In the genomic region with DNA sequence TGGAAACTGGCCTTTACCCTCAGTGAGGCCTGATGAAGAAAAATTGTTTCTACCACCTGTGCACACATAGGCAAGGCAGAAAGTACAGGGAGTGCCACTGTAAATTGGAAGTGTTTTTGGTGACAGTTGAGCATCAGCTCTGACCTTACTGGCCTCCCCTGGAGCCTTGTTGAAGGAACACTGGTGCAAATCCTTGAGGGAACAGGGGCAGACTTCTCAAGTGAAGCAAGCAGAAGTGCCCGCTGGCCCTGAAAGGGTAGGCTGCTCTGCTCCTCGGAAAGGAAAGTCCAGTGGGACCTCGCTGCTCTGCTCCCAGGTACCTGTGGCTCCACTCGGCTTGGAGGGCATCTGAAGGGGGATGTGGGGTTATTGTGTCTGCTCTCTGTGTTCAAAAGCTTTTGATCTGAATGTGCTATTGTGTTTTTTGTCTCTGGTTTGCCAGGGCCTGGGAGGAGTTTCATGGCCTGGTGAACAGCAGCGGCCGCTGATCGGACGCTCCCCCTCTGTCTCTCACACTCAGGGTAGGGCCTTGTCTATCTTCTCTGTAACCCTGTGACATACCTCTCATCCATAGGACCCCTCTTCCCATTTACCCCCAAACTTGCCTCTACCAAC, we compare ENCODE assay signal across 30 cellular contexts. TPM values are rescaled to one million over a fixed set of nuclear protein-coding genes. Genes with fewer than 3 reads are reported as not detected.
DNase-seq lines count a peak whose midpoint lies in the region; ATAC-seq and TF ChIP-seq lines count a peak whose summit lies in the region.
"Had no signal": no experiment of that assay in that cellular context is flagged by ENCODE, and none has a peak within 500 bp of the region (broad histone marks: within the 10 kb centered on the region; RNA-seq: fewer than 3 reads in every experiment).

No MANE protein-coding gene starts in this region.

- TF ChIP-seq CTCF in thyroid gland (IDR thresholded peaks at IDR 0.05): no peak
- no peak for TF ChIP-seq CTCF in GM13977 (IDR thresholded peaks at IDR 0.05; ENCODE audit: extremely low read depth, insufficient read depth, missing control alignments)

- ATAC-seq in T-helper 17 cell: no peak
- ATAC-seq in left lobe of liver: peak; percentile 4
- no peak for ATAC-seq in left ventricle myocardium superior
- ATAC-seq: CD8-positive, alpha-beta T cell; esophagus mucosa; gastroesophageal sphincter; stimulated activated memory B cell treated with anti-CD40 and anti-IgM and Interleukin-4, amounts not matched to agents 10 μg/mL and 1 μg/mL and 100 μg/mL, for 72 hours; WTC11 had no signal

- peaks cover 12 to 28% of the 10 kb centered on the region in 2 donors for H3K4me1 ChIP-seq in thyroid gland
- H3K4me1 ChIP-seq: gastroesophageal sphincter, Peyer's patch had no signal

- WGBS in thyroid gland, 2 donors: 27 to 34% methylated on average over 7 to 8 of the region's 8 CpGs

- H3K27me3 ChIP-seq in thyroid gland: no peaks in the 10 kb centered on the region
- H3K27me3 ChIP-seq: gastroesophageal sphincter, neutrophil, Peyer's patch, upper lobe of left lung had no signal

- no peaks in the 10 kb centered on the region for H3K9me3 ChIP-seq in T-helper 17 cell (ENCODE audit: control insufficient read depth, low read length, poor library complexity, severe bottlenecking)
- no peaks in the 10 kb centered on the region for H3K9me3 ChIP-seq in thyroid gland
- H3K9me3 ChIP-seq: gastroesophageal sphincter, neutrophil, Peyer's patch, upper lobe of left lung had no signal

- peak overlapping the region; percentile 63 for H3K27ac Mint-ChIP-seq in T-helper 17 cell
- H3K27ac Mint-ChIP-seq: activated CD4-positive, alpha-beta memory T cell treated with anti-CD3 and anti-CD28 coated beads for 36 hours; CD8-positive, alpha-beta T cell; mesothelial cell of epicardium; stimulated activated memory B cell treated with anti-CD40 and anti-IgM and Interleukin-4, amounts not matched to agents 10 μg/mL and 1 μg/mL and 100 μg/mL, for 72 hours; T-helper 2 cell treated with Interferon-gamma antibody and Interleukin-4, amounts not matched to agents 5 μg/mL and 100 μg/mL, for 36 hours; WTC11 had no signal

- in situ Hi-C loops in GM13977 (cut with MboI; ENCODE audit: low pct_unique_long_range_greater_than_20kb, low sequenced_read_pairs, unreplicated experiment): no loop called here

- H3K4me3 Mint-ChIP-seq in T-helper 17 cell: no peak overlapping the region
- H3K4me3 Mint-ChIP-seq: activated CD4-positive, alpha-beta memory T cell treated with anti-CD3 and anti-CD28 coated beads for 36 hours; CD8-positive, alpha-beta T cell; mesothelial cell of epicardium; stimulated activated memory B cell treated with anti-CD40 and anti-IgM and Interleukin-4, amounts not matched to agents 10 μg/mL and 1 μg/mL and 100 μg/mL, for 72 hours; T-helper 2 cell treated with Interferon-gamma antibody and Interleukin-4, amounts not matched to agents 5 μg/mL and 100 μg/mL, for 36 hours; WTC11 had no signal

- H3K27me3 Mint-ChIP-seq in T-helper 17 cell: no peaks in the 10 kb centered on the region
- H3K27me3 Mint-ChIP-seq: activated CD4-positive, alpha-beta memory T cell treated with anti-CD3 and anti-CD28 coated beads for 36 hours; stimulated activated memory B cell treated with anti-CD40 and anti-IgM and Interleukin-4, amounts not matched to agents 10 μg/mL and 1 μg/mL and 100 μg/mL, for 72 hours had no signal

- intact Hi-C loops in thyroid gland (cut with DNase I) (no loop called here), left ventricle myocardium superior (cut with micrococcal nuclease) (no loop called here)

- peak in 1 of 2 donors; percentile 22 for TF ChIP-seq POLR2A in thyroid gland (IDR thresholded peaks at IDR 0.05)

- peaks cover 10% of the 10 kb centered on the region for H3K36me3 Mint-ChIP-seq in T-helper 17 cell (ENCODE audit: low read depth)

- H3K4me1 Mint-ChIP-seq in T-helper 17 cell: peaks cover 4% of the 10 kb centered on the region
- H3K4me1 Mint-ChIP-seq: stimulated activated memory B cell treated with anti-CD40 and anti-IgM and Interleukin-4, amounts not matched to agents 10 μg/mL and 1 μg/mL and 100 μg/mL, for 72 hours; WTC11 had no signal

- H3K27ac ChIP-seq in thyroid gland: peak overlapping the region; percentile 35 to 63 (median 53)
- H3K27ac ChIP-seq: gastroesophageal sphincter, neutrophil, upper lobe of left lung had no signal

- H3K36me3 ChIP-seq in thyroid gland: peaks cover 9 to 12% of the 10 kb centered on the region in 2 donors

- no peak overlapping the region for H3K4me3 ChIP-seq in thyroid gland (replicated peaks in 1 of 3)
- H3K4me3 ChIP-seq: gastroesophageal sphincter, Peyer's patch, upper lobe of left lung had no signal

- DNase-seq in T-helper 17 cell (no peak), left lobe of liver (ENCODE audit: low spot score) (no peak), pons (ENCODE audit: low spot score) (peak; percentile 77), thyroid gland (peak; percentile 73 to 77), GM13977 (ENCODE audit: low spot score) (no peak), left ventricle myocardium superior (no peak)
- no peak for DNase-seq in effector CD4-positive, alpha-beta T cell
- DNase-seq: activated CD4-positive, alpha-beta memory T cell treated with anti-CD3 and anti-CD28 coated beads for 36 hours; activated effector memory CD4-positive, alpha-beta T cell treated with anti-CD3 and anti-CD28 coated beads, Interleukin-2, amount 50 U/mL, for 16 hours; CD8-positive, alpha-beta T cell; DMS79; Karpas-422; NCI-H1092; NCI-H2081; NCI-H446 treated with DMSO at 0.1 percent for 48 hours; NK-92 treated with Interleukin-12 subunit alpha and Interleukin-12 subunit beta, amount 100 ng/mL, for 24 hours; Peyer's patch; retina; upper lobe of left lung had no signal

RNA-seq across cellular contexts. Expression of a gene that starts 23.4 kb away (rescaled TPM):
- 10 to 100 TPM; 52.1 to 58.8 TPM for total RNA-seq in T-helper 17 cell
- 37.4 TPM for total RNA-seq in left lobe of liver
- total RNA-seq in thyroid gland: 10 to 100 TPM; 50.7 to 59.6 (median 54.4) TPM
- 40.7 TPM for total RNA-seq in left ventricle myocardium superior

RNA-seq across cellular contexts. Expression of a gene that starts 23.6 kb away (rescaled TPM):
- total RNA-seq in T-helper 17 cell (10 to 100 TPM; 14.6 to 17.2 TPM), left lobe of liver (1.3 TPM), thyroid gland (10 to 100 TPM in 1 of 4 donors, 1 to 10 TPM in 3; 6.7 to 11.6 (median 6.9) TPM), left ventricle myocardium superior (1.7 TPM)

RNA-seq across cellular contexts. Expression of a gene that starts 34.4 kb away (rescaled TPM):
- not detected for total RNA-seq in T-helper 17 cell
- total RNA-seq in left lobe of liver: not detected
- total RNA-seq in thyroid gland: not detected
- total RNA-seq in left ventricle myocardium superior: not detected
- total RNA-seq: activated CD4-positive, alpha-beta memory T cell treated with anti-CD3 and anti-CD28 coated beads for 36 hours; cardiac septum; CD8-positive, alpha-beta T cell; esophagus mucosa; gastroesophageal sphincter; H1; HT1080; kidney epithelial cell; mesothelial cell of epicardium; Peyer's patch; upper lobe of left lung had no signal

RNA-seq across cellular contexts. Expression of a gene that starts 48.0 kb away (rescaled TPM):
- not detected for total RNA-seq in T-helper 17 cell
- not detected for total RNA-seq in left lobe of liver
- not detected for total RNA-seq in thyroid gland
- total RNA-seq in left ventricle myocardium superior: not detected
- total RNA-seq: activated CD4-positive, alpha-beta memory T cell treated with anti-CD3 and anti-CD28 coated beads for 36 hours; CD8-positive, alpha-beta T cell; esophagus mucosa; gastroesophageal sphincter; H1; HT1080; kidney epithelial cell; mesothelial cell of epicardium; Peyer's patch; upper lobe of left lung; WTC11 had no signal

RNA-seq across cellular contexts. Expression of a gene that starts 53.7 kb away (rescaled TPM):
- total RNA-seq in T-helper 17 cell (not detected), left lobe of liver (not detected), thyroid gland (not detected), left ventricle myocardium superior (0.15 TPM)
- total RNA-seq: activated CD4-positive, alpha-beta memory T cell treated with anti-CD3 and anti-CD28 coated beads for 36 hours; cardiac septum; CD8-positive, alpha-beta T cell; esophagus mucosa; gastroesophageal sphincter; H1; HT1080; kidney epithelial cell; mesothelial cell of epicardium; Peyer's patch; upper lobe of left lung; WTC11 had no signal

Comparison
In these comparisons a context has a peak if more than half of its experiments do, and no peak if none do; other contexts are left out.
1. DNase-seq: peak in pons (single experiment) and thyroid gland (2 of 2); none in T-helper 17 cell (0 of 3), left lobe of liver (single experiment), effector CD4-positive, alpha-beta T cell (single experiment), GM13977 (single experiment) and left ventricle myocardium superior (single experiment).